1 cellular context compared by ENCODE assay signal in the genomic region with DNA sequence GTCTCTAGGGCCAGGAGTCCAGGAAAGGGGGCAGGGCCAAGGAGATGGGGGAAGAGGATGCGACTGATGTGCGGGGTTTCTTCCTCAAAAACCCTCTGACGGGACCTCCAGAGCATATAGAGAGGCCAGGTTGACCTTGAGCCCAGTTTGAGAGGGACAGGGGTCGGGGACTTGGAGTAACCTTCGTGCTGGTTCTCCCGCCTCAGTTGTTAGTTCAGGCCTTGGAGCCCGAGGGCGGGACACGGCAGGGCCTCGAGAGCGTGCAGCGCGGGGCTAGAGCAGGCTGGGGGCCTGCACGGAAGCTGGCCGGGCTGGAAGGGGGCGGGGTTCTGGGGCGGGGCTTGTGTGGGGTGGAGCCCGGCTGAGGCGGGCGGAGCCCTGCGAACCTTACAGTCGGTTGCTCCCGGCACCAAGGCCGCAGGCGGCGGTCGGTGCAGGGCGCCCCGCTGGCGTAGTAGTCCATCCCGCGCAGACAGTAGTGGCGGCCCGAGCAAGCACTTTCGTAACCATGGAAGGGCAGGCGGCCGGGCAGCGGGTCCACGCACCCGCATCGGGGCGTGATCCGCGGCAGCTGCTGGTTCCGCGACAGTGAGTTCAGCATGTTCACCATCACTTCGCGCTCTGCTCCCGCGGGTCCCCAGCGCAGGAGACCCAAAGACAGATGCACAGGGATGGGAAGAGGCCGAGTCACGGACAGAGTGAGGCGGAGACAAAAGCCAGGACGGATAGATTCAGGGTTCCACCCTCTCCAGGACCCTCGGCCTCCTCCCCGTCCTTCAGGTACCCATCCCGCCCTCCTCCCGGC.
A peak's percentile ranks its signal among the peaks of the same experiment; 100 is the strongest.
TF ChIP-seq lines count a peak whose summit lies in the region.

No MANE protein-coding gene starts in this region.

TF ChIP-seq in SK-N-SH, 30 proteins besides CTCF, POLR2A, EP300 and RAD21 (continued from another document):
- no peak for TF ChIP-seq YY1 (IDR thresholded peaks at IDR 0.05; ENCODE audit: low read depth)
- TF ChIP-seq POLR2AphosphoS5 (IDR thresholded peaks at IDR 0.05; ENCODE audit: low read depth, low read length) = peak; percentile 67
